ENCODE assay signal across 35 cellular contexts in genomic region chr13:47611664-47612288, GRCh38.
DNase-seq lines count a peak whose midpoint lies in the region; ATAC-seq and TF ChIP-seq lines count a peak whose summit lies in the region.
"Had no signal": no experiment of that assay in that cellular context is flagged by ENCODE, and none has a peak within 500 bp of the region (broad histone marks: within the 10 kb centered on the region; RNA-seq: fewer than 3 reads in every experiment).

No MANE protein-coding gene starts in this region.

- H3K27ac ChIP-seq in PC-3 (ENCODE audit: low read length) = 0 out of 2 replicates have a peak overlapping the region, but pooled peaks have one; percentile 16
- H3K27ac ChIP-seq in uterus = no peak overlapping the region
- H3K27ac ChIP-seq: esophagus squamous epithelium, gastrocnemius medialis, HL-60, ovary, spleen, thoracic aorta, vagina had no signal

- no peaks in the 10 kb centered on the region for H3K27me3 ChIP-seq in PC-3 (ENCODE audit: low read length)
- H3K27me3 ChIP-seq in uterus = no peaks in the 10 kb centered on the region
- H3K27me3 ChIP-seq: esophagus squamous epithelium, gastrocnemius medialis, ovary, spleen, vagina had no signal

- POLR2A ChIA-PET in PC-3 (lab: Charles Lee; ENCODE audit: unreplicated experiment) = no interaction called here
- POLR2A ChIA-PET in activated CD4-positive, alpha-beta memory T cell treated with anti-CD3 and anti-CD28 coated beads, Interleukin-2, amount 10 ng/mL, durations not matched to agents 7 days and 5 days (lab: Charles Lee) = no interaction called here

- no peak overlapping the region for H3K4me3 ChIP-seq in PC-3 (ENCODE audit: low read length)
- H3K4me3 ChIP-seq in epithelial cell of esophagus (ENCODE audit: low read length) = no peak overlapping the region
- H3K4me3 ChIP-seq in skeletal muscle cell (ENCODE audit: low read depth, low read length) = no peak overlapping the region
- H3K4me3 ChIP-seq in uterus = no peak overlapping the region
- H3K4me3 ChIP-seq: esophagus squamous epithelium, gastrocnemius medialis, ovary, spleen, thoracic aorta, vagina had no signal

- H3K4me1 ChIP-seq in PC-3 (ENCODE audit: insufficient read depth, low read length) (no peaks in the 10 kb centered on the region), uterus (no peaks in the 10 kb centered on the region)
- H3K4me1 ChIP-seq: esophagus squamous epithelium, gastrocnemius medialis, spleen, vagina had no signal

- H3K9me2 ChIP-seq in PC-3 (replicated peaks; ENCODE audit: low read length) = no peaks in the 10 kb centered on the region

- H3K27ac Mint-ChIP-seq in activated CD4-positive, alpha-beta memory T cell treated with anti-CD3 and anti-CD28 coated beads, Interleukin-2, amount 10 ng/mL, durations not matched to agents 7 days and 5 days = no peak overlapping the region
- H3K27ac Mint-ChIP-seq: activated CD4-positive, alpha-beta T cell treated with anti-CD3 and anti-CD28 coated beads, Interleukin-2, amount 10 ng/mL, durations not matched to agents 24 days and 14 days; activated naive CD8-positive, alpha-beta T cell treated with anti-CD3 and anti-CD28 coated beads for 36 hours; activated T-cell treated with anti-CD3 and anti-CD28 coated beads, Interleukin-2, amount 50 U/mL, for 24 hours; CD8-positive, alpha-beta memory T cell; memory B cell; WTC11 had no signal

- BruUV-seq in PC-3 (replicated peaks; lab: Mats Ljungman, UMichigan) = no TSS peak

- TF ChIP-seq CTCF in PC-3 (conservative IDR thresholded peaks at IDR 0.05; ENCODE audit: low read depth, low read length) (no peak), epithelial cell of esophagus (IDR thresholded peaks at IDR 0.05; ENCODE audit: insufficient read depth, low read depth, low read length, missing control alignments) (no peak), uterus (IDR thresholded peaks at IDR 0.05) (no peak)

- TF ChIP-seq POLR2A in uterus (IDR thresholded peaks at IDR 0.05) = no peak

- no peak overlapping the region for H3K4me3 Mint-ChIP-seq in activated CD4-positive, alpha-beta memory T cell treated with anti-CD3 and anti-CD28 coated beads, Interleukin-2, amount 10 ng/mL, durations not matched to agents 7 days and 5 days
- H3K4me3 Mint-ChIP-seq: activated CD4-positive, alpha-beta T cell treated with anti-CD3 and anti-CD28 coated beads, Interleukin-2, amount 10 ng/mL, durations not matched to agents 24 days and 14 days; activated naive CD8-positive, alpha-beta T cell treated with anti-CD3 and anti-CD28 coated beads for 36 hours; activated T-cell treated with anti-CD3 and anti-CD28 coated beads, Interleukin-2, amount 50 U/mL, for 24 hours; CD8-positive, alpha-beta memory T cell; memory B cell; neural crest cell; stimulated activated naive CD8-positive, alpha-beta T cell treated with anti-CD3 and anti-CD28 coated beads, Interleukin-15, amount 100 ng/mL, for 72 hours; WTC11 had no signal

- CTCF ChIA-PET in PC-3 (lab: Charles Lee) = interaction anchor here (0.7 kb wide), 1 partner anchor 15 kb away, joined by 3 read pairs; no protein-coding TSS in a partner anchor
- CTCF ChIA-PET in activated CD4-positive, alpha-beta memory T cell treated with anti-CD3 and anti-CD28 coated beads, Interleukin-2, amount 10 ng/mL, durations not matched to agents 7 days and 5 days (lab: Charles Lee) = no interaction called here

- H3K79me2 ChIP-seq in PC-3 (ENCODE audit: low read length) = no peaks in the 10 kb centered on the region

- no peak overlapping the region for H3K9ac ChIP-seq in PC-3 (ENCODE audit: low read length)

- H3K9me3 ChIP-seq in PC-3 (ENCODE audit: low read length) (no peaks in the 10 kb centered on the region), uterus (no peaks in the 10 kb centered on the region)
- H3K9me3 ChIP-seq: esophagus squamous epithelium, gastrocnemius medialis, ovary, thoracic aorta, vagina had no signal

- no peaks in the 10 kb centered on the region for H3K4me1 Mint-ChIP-seq in activated CD4-positive, alpha-beta memory T cell treated with anti-CD3 and anti-CD28 coated beads, Interleukin-2, amount 10 ng/mL, durations not matched to agents 7 days and 5 days
- H3K4me1 Mint-ChIP-seq: activated CD4-positive, alpha-beta T cell treated with anti-CD3 and anti-CD28 coated beads, Interleukin-2, amount 10 ng/mL, durations not matched to agents 24 days and 14 days; activated naive CD8-positive, alpha-beta T cell treated with anti-CD3 and anti-CD28 coated beads for 36 hours; CD8-positive, alpha-beta memory T cell; memory B cell; neural crest cell; stimulated activated naive CD8-positive, alpha-beta T cell treated with anti-CD3 and anti-CD28 coated beads, Interleukin-15, amount 100 ng/mL, for 72 hours; WTC11 had no signal

- H2AFZ ChIP-seq in PC-3 (ENCODE audit: low read length) = no peak overlapping the region

- intact Hi-C loops in PC-3 (cut with micrococcal nuclease) (no loop called here), uterus (cut with DNase I; ENCODE audit: low total_unique reads) (no loop called here)

- ATAC-seq in PC-3 (peak; percentile 64), HG02642 (IDR thresholded peaks at IDR 0.05; ENCODE audit: poor library complexity, unreplicated experiment) (no peak)
- ATAC-seq: gastrocnemius medialis; stimulated activated naive CD8-positive, alpha-beta T cell treated with anti-CD3 and anti-CD28 coated beads, Interleukin-15, amount 100 ng/mL, for 72 hours; WTC11 had no signal

- H3K27me3 Mint-ChIP-seq in activated CD4-positive, alpha-beta memory T cell treated with anti-CD3 and anti-CD28 coated beads, Interleukin-2, amount 10 ng/mL, durations not matched to agents 7 days and 5 days = no peaks in the 10 kb centered on the region
- H3K27me3 Mint-ChIP-seq: activated CD4-positive, alpha-beta T cell treated with anti-CD3 and anti-CD28 coated beads, Interleukin-2, amount 10 ng/mL, durations not matched to agents 24 days and 14 days; activated T-cell treated with anti-CD3 and anti-CD28 coated beads, Interleukin-2, amount 50 U/mL, for 24 hours; CD8-positive, alpha-beta memory T cell; memory B cell; stimulated activated naive CD8-positive, alpha-beta T cell treated with anti-CD3 and anti-CD28 coated beads, Interleukin-15, amount 100 ng/mL, for 72 hours had no signal

- H3K4me2 ChIP-seq in PC-3 (ENCODE audit: low read length) = no peak overlapping the region

- peaks cover 2% of the 10 kb centered on the region for H3K9me3 Mint-ChIP-seq in activated CD4-positive, alpha-beta memory T cell treated with anti-CD3 and anti-CD28 coated beads, Interleukin-2, amount 10 ng/mL, durations not matched to agents 7 days and 5 days
- H3K9me3 Mint-ChIP-seq: activated CD4-positive, alpha-beta T cell treated with anti-CD3 and anti-CD28 coated beads, Interleukin-2, amount 10 ng/mL, durations not matched to agents 24 days and 14 days had no signal

- H3K36me3 ChIP-seq in PC-3 (ENCODE audit: low read depth, low read length) (no peaks in the 10 kb centered on the region), uterus (no peaks in the 10 kb centered on the region)
- H3K36me3 ChIP-seq: esophagus squamous epithelium, gastrocnemius medialis, ovary, spleen, thoracic aorta, vagina had no signal

- H4K20me1 ChIP-seq in PC-3 (ENCODE audit: low read length) = no peaks in the 10 kb centered on the region

- DNase-seq in HCEC 1CT (peak; percentile 14), PC-3 (peak; percentile 58), epithelial cell of esophagus (ENCODE audit: low read depth) (peak; percentile 2), skeletal muscle cell (ENCODE audit: low read depth) (peak; percentile 37), uterus (no peak)
- no peak for DNase-seq in activated CD4-positive, alpha-beta memory T cell treated with anti-CD3 and anti-CD28 coated beads, Interleukin-2, amount 10 ng/mL, durations not matched to agents 7 days and 5 days
- DNase-seq: activated CD4-positive, alpha-beta T cell treated with anti-CD3 and anti-CD28 coated beads, Interleukin-2, amount 10 ng/mL, durations not matched to agents 24 days and 14 days; activated gamma-delta T cell; activated naive CD8-positive, alpha-beta T cell treated with anti-CD3 and anti-CD28 coated beads for 36 hours; activated T-cell treated with anti-CD3 and anti-CD28 coated beads, Interleukin-2, amount 50 U/mL, for 24 hours; anterior cingulate cortex; CD8-positive, alpha-beta memory T cell; central memory CD4-positive, alpha-beta T cell; esophagus squamous epithelium; gastrocnemius medialis; hippocampal formation; Karpas-422; MV-4-11; NCI-H1436; NCI-H2081; NCI-H345; NCI-H748 treated with DMSO at 0.1 percent for 48 hours; ovary; SIG-M5; spleen; stimulated activated CD4-positive, alpha-beta T cell treated with anti-CD3 and anti-CD28 coated beads, Interleukin-2, amount 100 ng/mL, for 48 hours; stimulated activated naive CD8-positive, alpha-beta T cell treated with anti-CD3 and anti-CD28 coated beads, Interleukin-15, amount 100 ng/mL, for 72 hours; SW 1271 had no signal

- no peaks in the 10 kb centered on the region for H3K36me3 Mint-ChIP-seq in activated CD4-positive, alpha-beta memory T cell treated with anti-CD3 and anti-CD28 coated beads, Interleukin-2, amount 10 ng/mL, durations not matched to agents 7 days and 5 days (ENCODE audit: low read depth)
- H3K36me3 Mint-ChIP-seq: activated naive CD8-positive, alpha-beta T cell treated with anti-CD3 and anti-CD28 coated beads for 36 hours; CD8-positive, alpha-beta memory T cell; memory B cell; WTC11 had no signal

- no peaks in the 10 kb centered on the region for H3F3A ChIP-seq in PC-3 (ENCODE audit: low read length, unreplicated experiment)

Comparison
In these comparisons a context has a peak if more than half of its experiments do, and no peak if none do; other contexts are left out.
1. DNase-seq: peak in HCEC 1CT (single experiment), PC-3 (single experiment), epithelial cell of esophagus (single experiment) and skeletal muscle cell (single experiment); none in uterus (0 of 2) and activated CD4-positive, alpha-beta memory T cell treated with anti-CD3 and anti-CD28 coated beads, Interleukin-2, amount 10 ng/mL, durations not matched to agents 7 days and 5 days (single experiment).